8 cellular contexts compared by ENCODE assay signal in the genomic region with DNA sequence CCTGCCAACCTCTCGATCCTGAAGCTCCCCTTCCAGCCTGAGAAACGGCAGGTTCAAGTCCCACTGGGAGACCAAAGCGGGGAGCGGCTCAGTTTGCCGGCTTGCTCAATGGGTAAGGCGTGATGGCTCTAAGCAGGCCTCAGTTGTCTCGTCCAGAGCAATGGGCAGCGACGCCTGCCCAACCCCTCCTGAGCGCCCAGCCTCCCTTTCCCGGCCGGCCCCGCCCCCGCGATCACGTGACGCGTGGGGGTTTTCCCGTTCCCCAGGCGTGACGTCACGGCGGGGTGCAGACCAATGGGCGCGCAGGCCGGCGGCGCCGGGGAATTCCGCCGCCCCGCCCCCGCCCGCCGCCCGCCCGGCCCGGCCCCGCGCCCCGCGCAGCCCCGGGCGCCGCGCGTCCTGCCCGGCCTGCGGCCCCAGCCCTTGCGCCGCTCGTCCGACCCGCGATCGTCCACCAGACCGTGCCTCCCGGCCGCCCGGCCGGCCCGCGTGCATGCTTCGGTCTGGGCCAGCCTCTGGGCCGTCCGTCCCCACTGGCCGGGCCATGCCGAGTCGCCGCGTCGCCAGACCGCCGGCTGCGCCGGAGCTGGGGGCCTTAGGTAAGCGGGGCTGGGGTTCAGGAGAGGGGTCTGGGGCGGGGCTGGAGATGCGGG. TPM values are rescaled to one million over a fixed set of nuclear protein-coding genes. Genes with fewer than 3 reads are reported as not detected.
A peak's percentile ranks its signal among the peaks of the same experiment; 100 is the strongest.
DNase-seq lines count a peak whose midpoint lies in the region; ATAC-seq, FAIRE-seq and TF ChIP-seq lines count a peak whose summit lies in the region.

Gene RELB, plus strand, starts transcription at position 378 of the 653 bp plus-strand sequence. Its CDS starts 116 bp downstream, at position 494.

- no peak for FAIRE-seq in RCC 7860 (lab: Jason Lieb, UNC)

- H3K9me3 Mint-ChIP-seq in naive thymus-derived CD8-positive, alpha-beta T cell, result peaks cover 0 to 2% (median 0%) of the 10 kb centered on the region in 9 donors
- no peaks in the 10 kb centered on the region for H3K9me3 Mint-ChIP-seq in stimulated activated memory B cell treated with anti-CD40 and anti-IgM and Interleukin-4, amounts not matched to agents 10 μg/mL and 1 μg/mL and 100 μg/mL, for 72 hours

- no peaks in the 10 kb centered on the region for H3K36me3 ChIP-seq in fibroblast of lung (ENCODE audit: control insufficient read depth, insufficient read depth, low read length)

- H3K9me3 ChIP-seq in fibroblast of lung (ENCODE audit: control insufficient read depth, insufficient read depth, low read depth, low read length), result no peaks in the 10 kb centered on the region

- H3K27me3 Mint-ChIP-seq in naive thymus-derived CD8-positive, alpha-beta T cell, result peaks cover 0 to 2% (median 0%) of the 10 kb centered on the region in 5 donors
- no peaks in the 10 kb centered on the region for H3K27me3 Mint-ChIP-seq in stimulated activated memory B cell treated with anti-CD40 and anti-IgM and Interleukin-4, amounts not matched to agents 10 μg/mL and 1 μg/mL and 100 μg/mL, for 72 hours

- DNase-seq in DMS153 (lab: John Stamatoyannopoulos, UW) (peak; percentile 65), RCC 7860 (ENCODE audit: low spot score) (peak; percentile 65), fibroblast of lung (ENCODE audit: low read depth in 2 of 2) (peak; percentile 80 to 84)
- peak; percentile 88 to 97 for DNase-seq in activated T-helper 1 cell treated with anti-CD3 and anti-CD28 coated beads, Interleukin-2, amount 50 U/mL, for 16 hours (ENCODE audit: low read depth in 1 of 2, low spot score in 1 of 2)
- DNase-seq in naive thymus-derived CD8-positive, alpha-beta T cell, result peak; percentile 90 to 99 (median 96)

- H4K20me1 ChIP-seq in fibroblast of lung (ENCODE audit: control insufficient read depth, extremely low read depth, insufficient read depth, low read length), result no peaks in the 10 kb centered on the region

- peaks cover 6 to 28% (median 12%) of the 10 kb centered on the region in 4 donors for H3K4me1 Mint-ChIP-seq in naive thymus-derived CD8-positive, alpha-beta T cell
- peaks cover 18% of the 10 kb centered on the region for H3K4me1 Mint-ChIP-seq in stimulated activated memory B cell treated with anti-CD40 and anti-IgM and Interleukin-4, amounts not matched to agents 10 μg/mL and 1 μg/mL and 100 μg/mL, for 72 hours

- TF ChIP-seq CTCF in fibroblast of lung (conservative IDR thresholded peaks at IDR 0.05 in 1 of 2, IDR thresholded peaks at IDR 0.05 in 1 of 2; ENCODE audit: low read depth in 1 of 2, low read length in 2 of 2), result no peak

- TF ChIP-seq RAD21 in Ishikawa (IDR thresholded peaks at IDR 0.05; ENCODE audit: low read depth), result no peak

- peaks cover 0 to 7% (median 0%) of the 10 kb centered on the region in 3 donors for H3K36me3 Mint-ChIP-seq in naive thymus-derived CD8-positive, alpha-beta T cell
- peaks cover 14% of the 10 kb centered on the region for H3K36me3 Mint-ChIP-seq in stimulated activated memory B cell treated with anti-CD40 and anti-IgM and Interleukin-4, amounts not matched to agents 10 μg/mL and 1 μg/mL and 100 μg/mL, for 72 hours

- POLR2A ChIA-PET in naive thymus-derived CD8-positive, alpha-beta T cell (lab: Charles Lee), result interaction anchor here (0.8 to 2.9 kb wide), 11 partner anchors 13 to 177 kb away, joined by 3 to 17 read pairs (median 4); partner anchors contain the start of genes BLOC1S3, CLASRP, CLPTM1 and PPP1R37

- H3K4me3 Mint-ChIP-seq in naive thymus-derived CD8-positive, alpha-beta T cell, result peak within 1 kb of the TSS; percentile 89 to 100 (median 97)
- peak within 1 kb of the TSS; percentile 80 for H3K4me3 Mint-ChIP-seq in stimulated activated memory B cell treated with anti-CD40 and anti-IgM and Interleukin-4, amounts not matched to agents 10 μg/mL and 1 μg/mL and 100 μg/mL, for 72 hours

- H3K4me2 ChIP-seq in fibroblast of lung (ENCODE audit: extremely low read depth, insufficient read depth, low read length), result peak within 1 kb of the TSS; percentile 95

- no peaks in the 10 kb centered on the region for H3K79me2 ChIP-seq in fibroblast of lung (ENCODE audit: control insufficient read depth, insufficient read depth, low read length)

- H3K9ac ChIP-seq in fibroblast of lung (ENCODE audit: insufficient read depth, low read length), result peak within 1 kb of the TSS; percentile 97

- peak within 1 kb of the TSS; percentile 95 to 100 (median 100) for H3K27ac Mint-ChIP-seq in naive thymus-derived CD8-positive, alpha-beta T cell
- H3K27ac Mint-ChIP-seq in stimulated activated memory B cell treated with anti-CD40 and anti-IgM and Interleukin-4, amounts not matched to agents 10 μg/mL and 1 μg/mL and 100 μg/mL, for 72 hours, result peak within 1 kb of the TSS; percentile 79

- H3K27ac ChIP-seq in fibroblast of lung (ENCODE audit: insufficient read depth, low read length), result peak within 1 kb of the TSS; percentile 95

- H2AFZ ChIP-seq in fibroblast of lung (ENCODE audit: low read length), result peak within 1 kb of the TSS; percentile 87

- peak within 1 kb of the TSS; percentile 62 to 75 (median 70) for H3K4me3 ChIP-seq in fibroblast of lung (replicated peaks in 1 of 4; ENCODE audit: control extremely low read depth in 1 of 4, insufficient read depth in 1 of 4, low read depth in 3 of 4, low read length in 4 of 4)

- no peaks in the 10 kb centered on the region for H3K27me3 ChIP-seq in fibroblast of lung (ENCODE audit: control insufficient read depth, insufficient read depth, low read length)

- ATAC-seq in GM21576 (IDR thresholded peaks at IDR 0.05; ENCODE audit: unreplicated experiment), result peak; percentile 40
- ATAC-seq in naive thymus-derived CD8-positive, alpha-beta T cell, result peak; percentile 71 to 73
- ATAC-seq in stimulated activated memory B cell treated with anti-CD40 and anti-IgM and Interleukin-4, amounts not matched to agents 10 μg/mL and 1 μg/mL and 100 μg/mL, for 72 hours, result peak; percentile 83

- H3K4me1 ChIP-seq in fibroblast of lung (ENCODE audit: control insufficient read depth, extremely low read depth, insufficient read depth, low read length), result peaks cover 3% of the 10 kb centered on the region

- TF ChIP-seq EP300 in Ishikawa (IDR thresholded peaks at IDR 0.05; ENCODE audit: borderline replicate concordance), result no peak; the same call in 1 of the 2 replicates

TF ChIP-seq in Ishikawa, 13 proteins besides CTCF, POLR2A, EP300 and RAD21:
- no peak for TF ChIP-seq YY1 (IDR thresholded peaks at IDR 0.05; ENCODE audit: low read depth)
- TF ChIP-seq TAF1 (IDR thresholded peaks at IDR 0.05; ENCODE audit: low read depth), result no peak
- no peak for TF ChIP-seq REST (IDR thresholded peaks at IDR 0.05; ENCODE audit: low read depth)
- no peak for TF ChIP-seq ZBTB7A (IDR thresholded peaks at IDR 0.05; ENCODE audit: low read depth)
- TF ChIP-seq USF1 (IDR thresholded peaks at IDR 0.05), result peak; percentile 98
- peak; percentile 27; the same call in 1 of the 2 replicates for TF ChIP-seq MAX (IDR thresholded peaks at IDR 0.05)
- peak; percentile 57; the same call in 1 of the 2 replicates for TF ChIP-seq CREB1 (IDR thresholded peaks at IDR 0.05; ENCODE audit: low read depth)
- TF ChIP-seq FOXM1 (IDR thresholded peaks at IDR 0.05; ENCODE audit: borderline replicate concordance, low read depth), result no peak
- no peak for TF ChIP-seq CEBPB (IDR thresholded peaks at IDR 0.05)
- TF ChIP-seq TCF12 (IDR thresholded peaks at IDR 0.05; ENCODE audit: low read depth), result peak; percentile 17; the same call in 1 of the 2 replicates
- TF ChIP-seq EGR1 (IDR thresholded peaks at IDR 0.05), result peak; percentile 76
- TF ChIP-seq TEAD4 (IDR thresholded peaks at IDR 0.05), result no peak
- no peak for TF ChIP-seq NFIC (IDR thresholded peaks at IDR 0.05)

RNA-seq across cellular contexts. Expression of gene RELB, which starts in this region (rescaled TPM):
- 9.2 and 11.7 TPM in 2 replicates for total RNA-seq in fibroblast of lung
- 2.0 and 2.3 TPM in 2 replicates for polyA plus RNA-seq in fibroblast of lung
- polyA plus RNA-seq in fibroblast of lung (2012), result 3.9 and 4.7 TPM in 2 replicates
- 4.2 and 5.9 TPM in 2 replicates for polyA minus RNA-seq in fibroblast of lung (ENCODE audit: low replicate concordance)
- total RNA-seq in naive thymus-derived CD8-positive, alpha-beta T cell, result 10 to 100 TPM; 30.2 to 41.6 TPM
- 10 to 100 TPM in 1 of 3 donors, 1 to 10 TPM in 2; 6.7 to 17.2 (median 8.3) TPM for polyA plus RNA-seq in naive thymus-derived CD8-positive, alpha-beta T cell

Comparison
In these comparisons a context has a peak if more than half of its experiments do, and no peak if none do; other contexts are left out.
1. Peak in every context shown above with its lines: DNase-seq, ATAC-seq, H3K4me3 ChIP-seq and H3K27ac ChIP-seq.